Comparison of ENCODE assay signal across 1 cellular context in the genomic region with DNA sequence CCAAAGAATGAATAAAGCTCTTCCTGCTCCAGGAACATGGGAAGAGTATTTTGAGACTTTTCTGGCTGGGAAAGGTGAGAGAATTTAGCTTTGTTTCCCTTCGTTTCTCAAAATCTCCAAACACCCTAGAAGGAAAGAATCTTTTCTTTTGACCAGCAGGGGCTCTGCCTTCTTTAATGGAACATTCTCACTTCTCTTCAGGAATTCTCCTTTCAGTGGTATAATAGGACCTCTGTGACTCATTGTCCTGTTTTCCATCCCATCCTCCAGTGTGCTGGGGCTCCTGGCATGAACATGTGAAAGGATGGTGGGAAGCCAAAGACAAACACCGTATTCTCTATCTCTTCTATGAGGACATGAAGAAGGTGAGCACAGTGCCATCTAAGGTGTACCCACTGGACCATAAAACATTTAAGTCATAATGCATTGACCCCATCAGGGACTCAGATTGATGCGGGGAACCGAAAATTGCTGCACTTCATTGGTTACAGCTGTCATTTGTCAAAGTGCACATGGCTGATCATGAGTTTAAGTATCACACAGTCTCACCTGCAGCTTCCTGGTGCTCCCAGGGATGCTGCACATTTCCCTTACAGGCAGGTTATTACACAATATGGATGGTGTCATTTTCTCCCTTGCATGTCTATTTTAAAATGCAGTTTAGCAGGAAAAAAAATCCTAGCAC.
TF ChIP-seq lines count a peak whose summit lies in the region.

No MANE protein-coding gene starts in this region.

TF ChIP-seq in IMR-90, 13 proteins besides CTCF, POLR2A, EP300 and RAD21:
- TF ChIP-seq, protein P1, sequence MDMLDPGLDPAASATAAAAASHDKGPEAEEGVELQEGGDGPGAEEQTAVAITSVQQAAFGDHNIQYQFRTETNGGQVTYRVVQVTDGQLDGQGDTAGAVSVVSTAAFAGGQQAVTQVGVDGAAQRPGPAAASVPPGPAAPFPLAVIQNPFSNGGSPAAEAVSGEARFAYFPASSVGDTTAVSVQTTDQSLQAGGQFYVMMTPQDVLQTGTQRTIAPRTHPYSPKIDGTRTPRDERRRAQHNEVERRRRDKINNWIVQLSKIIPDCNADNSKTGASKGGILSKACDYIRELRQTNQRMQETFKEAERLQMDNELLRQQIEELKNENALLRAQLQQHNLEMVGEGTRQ (IDR thresholded peaks at IDR 0.05; ENCODE audit: low read depth, low read length), result no peak
- peak; percentile 49; the same call in 1 of the 2 replicates for TF ChIP-seq CEBPB (IDR thresholded peaks at IDR 0.05; ENCODE audit: low read depth, low read length)
